In the genomic region with DNA sequence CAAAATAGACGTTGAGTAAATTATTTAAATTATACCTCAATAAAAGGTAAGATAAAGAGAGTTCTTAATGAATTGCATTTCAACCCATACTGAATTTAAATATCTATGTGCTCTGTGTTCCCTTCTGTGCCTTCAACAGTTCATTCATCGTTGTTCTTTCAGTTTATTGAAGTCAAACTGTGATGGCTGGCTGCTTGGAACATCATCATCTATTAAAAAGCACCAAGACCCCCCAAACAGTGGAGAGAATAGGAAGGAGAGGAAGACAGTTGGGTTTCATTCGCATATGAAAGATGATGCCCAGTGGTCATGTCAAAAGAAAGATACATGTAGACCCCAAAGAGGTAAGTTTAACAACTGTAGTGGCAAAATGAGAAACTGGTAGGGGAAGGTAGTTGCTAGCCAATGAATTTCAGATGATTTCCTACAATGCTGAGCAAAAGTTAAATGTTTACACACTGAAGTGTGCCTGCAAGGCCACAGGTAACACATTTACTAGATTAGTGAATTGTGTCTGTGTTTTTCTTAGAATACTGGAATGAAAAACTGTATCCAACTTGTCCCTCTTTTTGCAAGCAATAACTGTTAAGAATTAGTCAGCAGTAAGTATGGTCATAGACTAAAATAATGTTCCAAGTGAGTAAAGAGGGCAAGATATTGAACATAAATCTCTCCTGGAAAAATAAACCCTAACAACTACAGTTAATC, we compare ENCODE assay signal across 14 cellular contexts.
"Had no signal": no experiment of that assay in that cellular context is flagged by ENCODE, and none has a peak within 500 bp of the region (broad histone marks: within the 10 kb centered on the region; RNA-seq: fewer than 3 reads in every experiment).

No MANE protein-coding gene starts in this region.

- DNase-seq: activated effector memory CD4-positive, alpha-beta T cell treated with anti-CD3 and anti-CD28 coated beads, Interleukin-2, amount 50 U/mL, for 16 hours; activated naive CD8-positive, alpha-beta T cell treated with anti-CD3 and anti-CD28 coated beads for 36 hours; aorta; effector CD4-positive, alpha-beta T cell; gastrocnemius medialis; heart right ventricle; left ventricle myocardium inferior; mesendoderm; stimulated activated CD4-positive, alpha-beta T cell treated with anti-CD3 and anti-CD28 coated beads, Interleukin-15, amount 100 ng/mL, for 24 hours; stimulated activated CD4-positive, alpha-beta T cell treated with anti-CD3 and anti-CD28 coated beads, Interleukin-4, amount 100 ng/mL, for 4 hours; stimulated activated naive CD8-positive, alpha-beta T cell treated with anti-CD3 and anti-CD28 coated beads, Interleukin-15, amount 100 ng/mL, for 72 hours; T-helper 17 cell had no signal

- H3K4me3 ChIP-seq: gastrocnemius medialis, heart right ventricle, left ventricle myocardium inferior had no signal

- ATAC-seq: activated CD4-positive, CD25-positive, alpha-beta regulatory T cell treated with anti-CD3 and anti-CD28 coated beads, Interleukin-2, amount 50 U/mL, for 24 hours; gastrocnemius medialis; heart right ventricle; stimulated activated naive CD8-positive, alpha-beta T cell treated with anti-CD3 and anti-CD28 coated beads, Interleukin-15, amount 100 ng/mL, for 72 hours; T-helper 17 cell had no signal

- H3K36me3 ChIP-seq: gastrocnemius medialis, left ventricle myocardium inferior had no signal

- H3K4me1 ChIP-seq: heart right ventricle, left ventricle myocardium inferior had no signal

- H3K9me3 Mint-ChIP-seq: activated naive CD8-positive, alpha-beta T cell treated with anti-CD3 and anti-CD28 coated beads for 36 hours; neural crest cell; stimulated activated naive CD8-positive, alpha-beta T cell treated with anti-CD3 and anti-CD28 coated beads, Interleukin-15, amount 100 ng/mL, for 72 hours had no signal

- H3K27ac Mint-ChIP-seq: activated naive CD8-positive, alpha-beta T cell treated with anti-CD3 and anti-CD28 coated beads for 36 hours; T-helper 17 cell had no signal

- H3K27me3 ChIP-seq: gastrocnemius medialis, heart right ventricle had no signal

- H3K27ac ChIP-seq: gastrocnemius medialis, heart right ventricle, left ventricle myocardium inferior had no signal

- H3K4me3 Mint-ChIP-seq: activated naive CD8-positive, alpha-beta T cell treated with anti-CD3 and anti-CD28 coated beads for 36 hours; neural crest cell; stimulated activated naive CD8-positive, alpha-beta T cell treated with anti-CD3 and anti-CD28 coated beads, Interleukin-15, amount 100 ng/mL, for 72 hours; T-helper 17 cell had no signal

- H3K4me1 Mint-ChIP-seq: activated naive CD8-positive, alpha-beta T cell treated with anti-CD3 and anti-CD28 coated beads for 36 hours; neural crest cell; T-helper 17 cell had no signal

- H3K27me3 Mint-ChIP-seq: activated naive CD8-positive, alpha-beta T cell treated with anti-CD3 and anti-CD28 coated beads for 36 hours; stimulated activated naive CD8-positive, alpha-beta T cell treated with anti-CD3 and anti-CD28 coated beads, Interleukin-15, amount 100 ng/mL, for 72 hours; T-helper 17 cell had no signal

- H3K9me3 ChIP-seq: gastrocnemius medialis, heart right ventricle, left ventricle myocardium inferior had no signal
